In the genomic region with DNA sequence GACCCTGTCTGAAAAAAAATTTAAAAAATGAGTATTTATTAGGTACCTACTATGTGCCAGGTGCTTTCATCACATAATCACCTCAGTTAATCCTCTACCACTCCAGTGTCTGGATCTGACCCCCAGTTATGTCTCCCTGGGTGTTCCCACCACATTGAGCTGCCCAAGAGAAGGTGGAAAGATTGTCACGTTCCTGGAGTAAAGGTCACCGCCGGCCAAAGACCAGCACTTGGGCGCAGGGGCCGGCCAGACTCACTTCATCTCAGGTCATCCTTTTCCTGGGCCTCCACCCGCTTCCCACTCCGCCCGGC, we compare ENCODE assay signal across 8 cellular contexts. TPM values are rescaled to one million over a fixed set of nuclear protein-coding genes. Genes with fewer than 3 reads are reported as not detected.
A peak's percentile ranks its signal among the peaks of the same experiment; 100 is the strongest.
DNase-seq lines count a peak whose midpoint lies in the region; ATAC-seq and TF ChIP-seq lines count a peak whose summit lies in the region.

No MANE protein-coding gene starts in this region.

- no peak for TF ChIP-seq CTCF in breast epithelium (IDR thresholded peaks at IDR 0.05)
- no peak for TF ChIP-seq CTCF in uterus (IDR thresholded peaks at IDR 0.05)

- no peak for TF ChIP-seq POLR2A in breast epithelium (IDR thresholded peaks at IDR 0.05)
- no peak for TF ChIP-seq POLR2A in uterus (IDR thresholded peaks at IDR 0.05)

- no peak for ATAC-seq in memory B cell (ENCODE audit: low read depth)
- no peak for ATAC-seq in HG03460 (IDR thresholded peaks at IDR 0.05; ENCODE audit: unreplicated experiment)
- ATAC-seq in HG03442 (IDR thresholded peaks at IDR 0.05; ENCODE audit: unreplicated experiment): no peak

- H3K4me1 ChIP-seq in breast epithelium: peaks cover 0 to 19% of the 10 kb centered on the region in 2 donors
- no peaks in the 10 kb centered on the region for H3K4me1 ChIP-seq in uterus

- CTCF ChIA-PET in activated naive CD4-positive, alpha-beta T cell treated with anti-CD3 and anti-CD28 coated beads, Interleukin-2, amount 10 ng/mL, durations not matched to agents 7 days and 5 days (lab: Charles Lee): interaction anchor here (1.2 to 1.9 kb wide), 3 partner anchors 12 to 447 kb away, joined by 4 to 7 read pairs (median 6); partner anchors contain the start of gene SRP9

- H3K27me3 Mint-ChIP-seq in activated naive CD4-positive, alpha-beta T cell treated with anti-CD3 and anti-CD28 coated beads, Interleukin-2, amount 10 ng/mL, durations not matched to agents 7 days and 5 days: no peaks in the 10 kb centered on the region
- no peaks in the 10 kb centered on the region for H3K27me3 Mint-ChIP-seq in memory B cell

- H3K27ac Mint-ChIP-seq in activated naive CD4-positive, alpha-beta T cell treated with anti-CD3 and anti-CD28 coated beads, Interleukin-2, amount 10 ng/mL, durations not matched to agents 7 days and 5 days: peak overlapping the region; percentile 94
- peak overlapping the region; percentile 95 for H3K27ac Mint-ChIP-seq in memory B cell

- H3K4me3 ChIP-seq in breast epithelium (peak overlapping the region; percentile 88 to 93 (median 89)), uterus (peak overlapping the region; percentile 59 to 88)

- no peak for DNase-seq in activated naive CD4-positive, alpha-beta T cell treated with anti-CD3 and anti-CD28 coated beads, Interleukin-2, amount 10 ng/mL, durations not matched to agents 7 days and 5 days
- no peak for DNase-seq in activated naive CD4-positive, alpha-beta T cell treated with anti-CD3 and anti-CD28 coated beads, Interleukin-2, amount 50 U/mL, for 16 hours
- DNase-seq in breast epithelium (ENCODE audit: low spot score in 2 of 2) (no peak), memory B cell (ENCODE audit: low spot score in 2 of 2) (no peak), uterus (no peak), NCI-H2196 treated with DMSO at 0.1 percent for 48 hours (lab: John Stamatoyannopoulos, UW; ENCODE audit: unreplicated experiment) (no peak)

- intact Hi-C loops in breast epithelium (cut with DNase I; ENCODE audit: low total_unique reads) (loop anchor here (5.0 kb wide), 2 partner anchors 41 to 306 kb away; partner anchors contain the start of gene TMEM63A), uterus (cut with DNase I; ENCODE audit: low total_unique reads) (no loop called here)

- H3K9me3 ChIP-seq in breast epithelium (no peaks in the 10 kb centered on the region), uterus (no peaks in the 10 kb centered on the region)

- H3K27me3 ChIP-seq in breast epithelium (no peaks in the 10 kb centered on the region), uterus (no peaks in the 10 kb centered on the region)

- no peaks in the 10 kb centered on the region for H3K9me3 Mint-ChIP-seq in activated naive CD4-positive, alpha-beta T cell treated with anti-CD3 and anti-CD28 coated beads, Interleukin-2, amount 10 ng/mL, durations not matched to agents 7 days and 5 days
- H3K9me3 Mint-ChIP-seq in memory B cell: no peaks in the 10 kb centered on the region

- peak overlapping the region; percentile 96 for H3K4me3 Mint-ChIP-seq in activated naive CD4-positive, alpha-beta T cell treated with anti-CD3 and anti-CD28 coated beads, Interleukin-2, amount 10 ng/mL, durations not matched to agents 7 days and 5 days
- H3K4me3 Mint-ChIP-seq in memory B cell: peak overlapping the region; percentile 97

- peak overlapping the region; percentile 95 for H3K27ac ChIP-seq in breast epithelium
- peak overlapping the region; percentile 72 to 95 for H3K27ac ChIP-seq in uterus

- H3K36me3 ChIP-seq in breast epithelium (no peaks in the 10 kb centered on the region), uterus (no peaks in the 10 kb centered on the region)

- peaks cover 60% of the 10 kb centered on the region for H3K4me1 Mint-ChIP-seq in activated naive CD4-positive, alpha-beta T cell treated with anti-CD3 and anti-CD28 coated beads, Interleukin-2, amount 10 ng/mL, durations not matched to agents 7 days and 5 days
- H3K4me1 Mint-ChIP-seq in memory B cell: peaks cover 5% of the 10 kb centered on the region

- peaks cover 37% of the 10 kb centered on the region for H3K36me3 Mint-ChIP-seq in activated naive CD4-positive, alpha-beta T cell treated with anti-CD3 and anti-CD28 coated beads, Interleukin-2, amount 10 ng/mL, durations not matched to agents 7 days and 5 days
- peaks cover 12% of the 10 kb centered on the region for H3K36me3 Mint-ChIP-seq in memory B cell

RNA-seq across cellular contexts. Expression of gene PYCR2, which starts 0.7 kb away (rescaled TPM):
- 10 to 100 TPM; 40.2 to 49.3 (median 47.9) TPM for total RNA-seq in breast epithelium
- total RNA-seq in uterus: 10 to 100 TPM; 19.5 to 66.4 (median 38.8) TPM

RNA-seq across cellular contexts. Expression of gene LEFTY2, which starts 17.7 kb away (rescaled TPM):
- total RNA-seq in breast epithelium (under 1 TPM in 2 of 3 donors, not detected in 1; 0.88 to 0.96 TPM), uterus (10 to 100 TPM in 3 of 4 donors, 1 to 10 TPM in 1; 6.1 to 41.6 (median 29.5) TPM)

RNA-seq across cellular contexts. Expression of gene LEFTY1, which starts 34.4 kb away (rescaled TPM):
- total RNA-seq in breast epithelium (under 1 TPM in 1 of 3 donors, not detected in 2; 0.48 TPM), uterus (1 to 10 TPM in 2 of 4 donors, not detected in 2; 1.1 to 3.5 TPM)

RNA-seq across cellular contexts. Expression of gene TMEM63A, which starts 41.2 kb away (rescaled TPM):
- 10 to 100 TPM; 69.6 to 88.0 (median 80.6) TPM for total RNA-seq in breast epithelium
- total RNA-seq in uterus: 100 to 1,000 TPM in 1 of 4 donors, 10 to 100 TPM in 3; 11.2 to 125 (median 63.8) TPM
